ENCODE assay signal across 24 cellular contexts in the genomic region with DNA sequence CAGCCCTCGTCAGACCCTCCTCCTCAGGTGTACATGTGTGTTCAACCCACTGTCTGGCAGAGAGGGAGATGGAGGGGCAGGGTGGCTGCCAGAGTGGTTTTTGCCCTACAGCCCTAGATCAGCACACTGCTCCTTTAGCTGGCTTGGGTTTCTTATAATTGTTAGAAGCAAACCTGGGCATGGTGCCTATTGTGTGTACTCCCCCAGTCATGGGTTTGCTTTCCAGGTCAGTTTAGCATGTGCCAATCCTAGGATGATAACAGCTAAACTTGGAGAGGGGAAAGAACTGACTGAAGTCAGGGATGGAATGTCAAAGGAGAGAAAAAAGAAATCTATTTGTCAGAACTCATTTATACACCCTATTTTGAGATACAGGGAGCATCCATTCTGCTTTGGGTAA.
DNase-seq lines count a peak whose midpoint lies in the region; ATAC-seq and TF ChIP-seq lines count a peak whose summit lies in the region.
"Had no signal": no experiment of that assay in that cellular context is flagged by ENCODE, and none has a peak within 500 bp of the region (broad histone marks: within the 10 kb centered on the region; RNA-seq: fewer than 3 reads in every experiment).

No MANE protein-coding gene starts in this region.

- peak overlapping the region; percentile 56 for H3K27ac Mint-ChIP-seq in stimulated activated naive B cell treated with anti-CD40 and anti-IgM and Interleukin-4, amounts not matched to agents 10 μg/mL and 1 μg/mL and 100 μg/mL, for 72 hours
- H3K27ac Mint-ChIP-seq: CD8-positive, alpha-beta T cell; effector memory CD8-positive, alpha-beta T cell had no signal

- no peaks in the 10 kb centered on the region for H3K27me3 Mint-ChIP-seq in stimulated activated naive B cell treated with anti-CD40 and anti-IgM and Interleukin-4, amounts not matched to agents 10 μg/mL and 1 μg/mL and 100 μg/mL, for 72 hours
- H3K27me3 Mint-ChIP-seq: effector memory CD8-positive, alpha-beta T cell had no signal

- H3K27ac ChIP-seq in SK-N-SH (ENCODE audit: low read depth in 2 of 2, low read length in 1 of 2) (peak overlapping the region in 1 of 2 experiments; percentile 48; a peak in 2 of 4 replicates), right cardiac atrium (ENCODE audit: low read length) (no peak overlapping the region)
- H3K27ac ChIP-seq: 22Rv1, colonic mucosa, neutrophil, spleen, tibial nerve had no signal

- peak overlapping the region; percentile 11; the same call in 1 of the 2 replicates for H3K4me2 ChIP-seq in SK-N-SH

- H3K9me2 ChIP-seq in SK-N-SH, result no peaks in the 10 kb centered on the region

- no peak overlapping the region for H3K9ac ChIP-seq in SK-N-SH

- POLR2A ChIA-PET in SK-N-SH (lab: Yijun Ruan, JAX), result no interaction called here

- peaks cover 35% of the 10 kb centered on the region for H3K79me2 ChIP-seq in SK-N-SH (ENCODE audit: insufficient read depth)

- no peak overlapping the region for H2AFZ ChIP-seq in SK-N-SH (ENCODE audit: low read depth)

- no peak for TF ChIP-seq RAD21 in SK-N-SH (IDR thresholded peaks at IDR 0.05; ENCODE audit: low read length)

- peaks cover 0 to 10% of the 10 kb centered on the region in 2 experiments; a peak in 2 of 4 replicates for H3K4me1 ChIP-seq in SK-N-SH (ENCODE audit: control insufficient read depth in 1 of 2, insufficient read depth in 2 of 2, low read depth in 1 of 2, low read length in 1 of 2)
- peaks cover 9% of the 10 kb centered on the region for H3K4me1 ChIP-seq in right cardiac atrium (ENCODE audit: control insufficient read depth, insufficient read depth, low read length)
- H3K4me1 ChIP-seq: colonic mucosa had no signal

- H3K9me3 Mint-ChIP-seq in stimulated activated naive B cell treated with anti-CD40 and anti-IgM and Interleukin-4, amounts not matched to agents 10 μg/mL and 1 μg/mL and 100 μg/mL, for 72 hours, result no peaks in the 10 kb centered on the region
- H3K9me3 Mint-ChIP-seq: activated naive CD4-positive, alpha-beta T cell treated with anti-CD3 and anti-CD28 coated beads, Interleukin-2, amount 50 U/mL, for 72 hours; CD8-positive, alpha-beta T cell; effector memory CD8-positive, alpha-beta T cell had no signal

- H3F3A ChIP-seq in SK-N-SH (replicated peaks; ENCODE audit: insufficient read depth), result no peaks in the 10 kb centered on the region

- H3K4me3 ChIP-seq in SK-N-SH (ENCODE audit: low read depth in 2 of 2, low read length in 1 of 2) (no peak overlapping the region), right cardiac atrium (ENCODE audit: low read length) (no peak overlapping the region)
- H3K4me3 ChIP-seq: colonic mucosa, spleen, tibial nerve had no signal

- CTCF ChIA-PET in SK-N-SH (lab: Yijun Ruan, JAX), result interaction anchor here (0.6 to 1.2 kb wide), 3 partner anchors 12 to 62 kb away, joined by 3 to 5 read pairs (median 3); no protein-coding TSS in a partner anchor

- H3K36me3 ChIP-seq in SK-N-SH (replicated peaks in 1 of 2; ENCODE audit: control insufficient read depth in 1 of 2, insufficient read depth in 2 of 2, low read length in 1 of 2), result peaks cover 7 to 34% of the 10 kb centered on the region in 2 experiments
- H3K36me3 ChIP-seq: colonic mucosa had no signal

- H3K4me1 Mint-ChIP-seq in stimulated activated naive B cell treated with anti-CD40 and anti-IgM and Interleukin-4, amounts not matched to agents 10 μg/mL and 1 μg/mL and 100 μg/mL, for 72 hours, result peaks cover 11 to 15% of the 10 kb centered on the region in 2 donors

- ATAC-seq in SK-N-SH treated with all-trans-retinoic acid at 6 μM for 48 hours, result no peak
- peak; percentile 70 to 74 for ATAC-seq in right cardiac atrium
- ATAC-seq in stimulated activated naive B cell treated with anti-CD40 and anti-IgM and Interleukin-4, amounts not matched to agents 10 μg/mL and 1 μg/mL and 100 μg/mL, for 72 hours (replicated peaks), result no peak
- no peak for ATAC-seq in stimulated activated naive CD8-positive, alpha-beta T cell treated with anti-CD3 and anti-CD28 coated beads, Interleukin-15, Interleukin-2, amounts not matched to agents 100 U/mL and 50 U/mL, for 24 hours
- ATAC-seq: activated naive CD4-positive, alpha-beta T cell treated with anti-CD3 and anti-CD28 coated beads, Interleukin-2, amount 50 U/mL, for 72 hours; CD8-positive, alpha-beta T cell; effector memory CD8-positive, alpha-beta T cell; WTC11 had no signal

- no peak for TF ChIP-seq EP300 in SK-N-SH (IDR thresholded peaks at IDR 0.05; ENCODE audit: borderline replicate concordance in 1 of 2, low read depth in 1 of 2, low read length in 1 of 2)

- 100% methylated on average over 1 of the region's 1 CpG for WGBS in SK-N-SH (ENCODE audit: low lambda C conversion rate)
- WGBS in right cardiac atrium, result 71% methylated on average over 1 of the region's 1 CpG

- TF ChIP-seq CTCF in SK-N-SH (IDR thresholded peaks at IDR 0.05), result no peak

- intact Hi-C loops in right cardiac atrium (cut with DNase I), result loop anchor here in 1 of 4 donors (10.0 kb wide), 1 partner anchor 46 kb away; no protein-coding TSS in a partner anchor

- H3K9me3 ChIP-seq in SK-N-SH (no peaks in the 10 kb centered on the region), right cardiac atrium (ENCODE audit: control insufficient read depth, low read length) (no peaks in the 10 kb centered on the region)
- H3K9me3 ChIP-seq: colonic mucosa, neutrophil, spleen, tibial nerve had no signal

- DNase-seq in SK-N-SH, result no peak
- peak; percentile 55 for DNase-seq in astrocyte of the hippocampus (ENCODE audit: low read depth, low spot score)
- DNase-seq in right cardiac atrium, result no peak
- DNase-seq in stimulated activated naive B cell treated with anti-CD40 and anti-IgM and Interleukin-4, amounts not matched to agents 10 μg/mL and 1 μg/mL and 100 μg/mL, for 72 hours, result no peak
- no peak for DNase-seq in superior temporal gyrus (ENCODE audit: extremely low spot score)
- DNase-seq in stimulated activated naive CD8-positive, alpha-beta T cell treated with anti-CD3 and anti-CD28 coated beads, Interleukin-15, Interleukin-2, amounts not matched to agents 100 U/mL and 50 U/mL, for 24 hours, result no peak
- DNase-seq in NCI-H2029 treated with DMSO at 0.1 percent for 48 hours (lab: John Stamatoyannopoulos, UW), result no peak
- DNase-seq: CD8-positive, alpha-beta T cell; colonic mucosa; effector memory CD8-positive, alpha-beta T cell; NCI-H1092 treated with DMSO at 0.1 percent for 48 hours; NCI-H2029; NCI-H345; NCI-H748 treated with DMSO at 0.1 percent for 48 hours; spleen; stimulated activated CD4-positive, alpha-beta T cell treated with anti-CD3 and anti-CD28 coated beads, Interleukin-2, amount 100 ng/mL, for 48 hours; stimulated activated naive CD4-positive, alpha-beta T cell; T-helper 9 cell had no signal

- no peaks in the 10 kb centered on the region for H4K20me1 ChIP-seq in SK-N-SH (ENCODE audit: insufficient read depth)

- peaks cover 52 to 68% of the 10 kb centered on the region in 2 donors for H3K36me3 Mint-ChIP-seq in stimulated activated naive B cell treated with anti-CD40 and anti-IgM and Interleukin-4, amounts not matched to agents 10 μg/mL and 1 μg/mL and 100 μg/mL, for 72 hours

- no peak overlapping the region for H3K4me3 Mint-ChIP-seq in stimulated activated naive B cell treated with anti-CD40 and anti-IgM and Interleukin-4, amounts not matched to agents 10 μg/mL and 1 μg/mL and 100 μg/mL, for 72 hours
- H3K4me3 Mint-ChIP-seq: CD8-positive, alpha-beta T cell; effector memory CD8-positive, alpha-beta T cell; WTC11 had no signal

- H3K27me3 ChIP-seq in SK-N-SH (ENCODE audit: insufficient read depth) (no peaks in the 10 kb centered on the region), right cardiac atrium (ENCODE audit: control insufficient read depth, insufficient read depth) (no peaks in the 10 kb centered on the region)
- H3K27me3 ChIP-seq: colonic mucosa, neutrophil, spleen, tibial nerve had no signal

TF ChIP-seq in SK-N-SH, 30 proteins besides CTCF, POLR2A, EP300 and RAD21 (continues in another document):
- no peak for TF ChIP-seq ELF1 (IDR thresholded peaks at IDR 0.05)
- no peak for TF ChIP-seq TAF1 (IDR thresholded peaks at IDR 0.05; ENCODE audit: borderline replicate concordance, low read depth, low read length)
- TF ChIP-seq FOSL2 (IDR thresholded peaks at IDR 0.05; ENCODE audit: borderline replicate concordance, low read depth), result no peak
- TF ChIP-seq TEAD4 (IDR thresholded peaks at IDR 0.05; ENCODE audit: borderline replicate concordance, insufficient read depth), result no peak
- no peak for TF ChIP-seq MAX (IDR thresholded peaks at IDR 0.05; ENCODE audit: low read depth)
- no peak for TF ChIP-seq POLR2AphosphoS5 (IDR thresholded peaks at IDR 0.05; ENCODE audit: low read depth, low read length)
- no peak for TF ChIP-seq RXRA (IDR thresholded peaks at IDR 0.05; ENCODE audit: borderline replicate concordance, low read depth)
- no peak for TF ChIP-seq GABPA (IDR thresholded peaks at IDR 0.05; ENCODE audit: low read depth)
- no peak for TF ChIP-seq SIN3A (IDR thresholded peaks at IDR 0.05; ENCODE audit: borderline replicate concordance, low read depth, low read length)
- no peak for TF ChIP-seq SMC3 (IDR thresholded peaks at IDR 0.05; ENCODE audit: low read depth, low read length)

TF ChIP-seq in SK-N-SH treated with all-trans-retinoic acid at 6 μM for 48 hours, 23 proteins besides CTCF, POLR2A, EP300 and RAD21 (continues in another document):
- no peak for TF ChIP-seq BACH2 (CRISPR knock-in tag; IDR thresholded peaks at IDR 0.05; ENCODE audit: borderline replicate concordance)
- TF ChIP-seq ZNF70 (CRISPR knock-in tag; IDR thresholded peaks at IDR 0.05), result no peak
- TF ChIP-seq CSDC2 (CRISPR knock-in tag; IDR thresholded peaks at IDR 0.05), result no peak
- TF ChIP-seq, protein P1, sequence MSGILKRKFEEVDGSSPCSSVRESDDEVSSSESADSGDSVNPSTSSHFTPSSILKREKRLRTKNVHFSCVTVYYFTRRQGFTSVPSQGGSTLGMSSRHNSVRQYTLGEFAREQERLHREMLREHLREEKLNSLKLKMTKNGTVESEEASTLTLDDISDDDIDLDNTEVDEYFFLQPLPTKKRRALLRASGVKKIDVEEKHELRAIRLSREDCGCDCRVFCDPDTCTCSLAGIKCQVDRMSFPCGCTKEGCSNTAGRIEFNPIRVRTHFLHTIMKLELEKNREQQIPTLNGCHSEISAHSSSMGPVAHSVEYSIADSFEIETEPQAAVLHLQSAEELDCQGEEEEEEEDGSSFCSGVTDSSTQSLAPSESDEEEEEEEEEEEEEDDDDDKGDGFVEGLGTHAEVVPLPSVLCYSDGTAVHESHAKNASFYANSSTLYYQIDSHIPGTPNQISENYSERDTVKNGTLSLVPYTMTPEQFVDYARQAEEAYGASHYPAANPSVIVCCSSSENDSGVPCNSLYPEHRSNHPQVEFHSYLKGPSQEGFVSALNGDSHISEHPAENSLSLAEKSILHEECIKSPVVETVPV (CRISPR knock-in tag; IDR thresholded peaks at IDR 0.05), result no peak
- no peak for TF ChIP-seq PPARA (CRISPR knock-in tag; IDR thresholded peaks at IDR 0.05; ENCODE audit: borderline replicate concordance)

Comparison
In these comparisons a context has a peak if more than half of its experiments do, and no peak if none do; other contexts are left out.
1. ATAC-seq: peak in right cardiac atrium (2 of 2); none in SK-N-SH treated with all-trans-retinoic acid at 6 μM for 48 hours (single experiment), stimulated activated naive B cell treated with anti-CD40 and anti-IgM and Interleukin-4, amounts not matched to agents 10 μg/mL and 1 μg/mL and 100 μg/mL, for 72 hours (0 of 2) and stimulated activated naive CD8-positive, alpha-beta T cell treated with anti-CD3 and anti-CD28 coated beads, Interleukin-15, Interleukin-2, amounts not matched to agents 100 U/mL and 50 U/mL, for 24 hours (single experiment).